ENCODE assay signal across 14 cellular contexts in the genomic region with DNA sequence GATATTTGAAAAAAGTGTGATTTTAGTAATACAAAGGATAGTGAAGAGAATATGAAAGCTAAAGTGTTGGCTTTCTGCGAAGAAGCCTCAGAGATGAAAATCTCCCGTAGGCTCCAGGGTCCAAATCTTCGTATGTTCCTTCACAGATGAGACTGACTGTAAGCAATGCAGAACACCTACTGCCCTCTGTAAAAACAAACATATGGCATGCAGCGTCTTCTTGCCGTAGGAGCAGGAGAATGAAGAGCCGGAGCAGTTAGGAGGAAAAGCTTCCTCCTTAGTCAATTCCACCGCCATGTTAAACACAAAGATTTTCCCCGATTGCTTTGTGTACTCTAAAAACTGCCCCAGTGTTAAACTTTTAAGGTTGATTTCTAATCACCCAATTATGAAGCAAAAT. TPM values are rescaled to one million over a fixed set of nuclear protein-coding genes. Genes with fewer than 3 reads are reported as not detected.
DNase-seq lines count a peak whose midpoint lies in the region; ATAC-seq and TF ChIP-seq lines count a peak whose summit lies in the region.
"Had no signal": no experiment of that assay in that cellular context is flagged by ENCODE, and none has a peak within 500 bp of the region (broad histone marks: within the 10 kb centered on the region; RNA-seq: fewer than 3 reads in every experiment).

No MANE protein-coding gene starts in this region.

- 76 to 94% methylated on average over 7 to 8 of the region's 8 CpGs for WGBS in gastroesophageal sphincter (ENCODE audit: low coverage in 1 of 2), 2 donors

- H3K36me3 ChIP-seq in RWPE2 (ENCODE audit: low read depth) (peaks cover 3% of the 10 kb centered on the region; the same call in 1 of the 2 replicates), gastroesophageal sphincter (peaks cover 0 to 3% of the 10 kb centered on the region in 2 donors)

- H3K4me1 ChIP-seq in RWPE2 (ENCODE audit: insufficient read depth, poor library complexity, severe bottlenecking) (peaks cover 30% of the 10 kb centered on the region), gastroesophageal sphincter (peaks cover 0 to 34% (median 0%) of the 10 kb centered on the region in 3 donors)

- TF ChIP-seq POLR2A in gastroesophageal sphincter (IDR thresholded peaks at IDR 0.05): no peak

- intact Hi-C loops in sciatic nerve (cut with DNase I) (no loop called here), Right ventricle myocardium inferior (cut with DNase I) (no loop called here)

- no peak for TF ChIP-seq CTCF in RWPE2 (IDR thresholded peaks at IDR 0.05; ENCODE audit: poor library complexity, severe bottlenecking)
- no peak for TF ChIP-seq CTCF in gastroesophageal sphincter (IDR thresholded peaks at IDR 0.05)

- no peak for TF ChIP-seq EP300 in gastroesophageal sphincter (IDR thresholded peaks at IDR 0.05)

- peak; percentile 29 for DNase-seq in H4 (ENCODE audit: low spot score)
- no peak for DNase-seq in RWPE2 (ENCODE audit: low spot score)
- no peak for DNase-seq in sciatic nerve (ENCODE audit: low spot score)
- no peak for DNase-seq in NCI-H146 (lab: John Stamatoyannopoulos, UW)
- no peak for DNase-seq in Right ventricle myocardium inferior (ENCODE audit: missing footprints)
- DNase-seq: activated CD4-positive, CD25-positive, alpha-beta regulatory T cell treated with anti-CD3 and anti-CD28 coated beads, Interleukin-2, amount 50 U/mL, for 72 hours; activated gamma-delta T cell treated with Interleukin-2 at 50 U/mL for 16 hours; CD4-positive, alpha-beta memory T cell; HCEC 1CT; midbrain; NCI-H345 had no signal

- H3K9me3 ChIP-seq in RWPE2 (ENCODE audit: severe bottlenecking): no peaks in the 10 kb centered on the region
- H3K9me3 ChIP-seq in gastroesophageal sphincter: no peaks in the 10 kb centered on the region

- H3K27ac ChIP-seq in RWPE2 (ENCODE audit: poor library complexity, severe bottlenecking): peak overlapping the region; percentile 29
- H3K27ac ChIP-seq in gastroesophageal sphincter: peak overlapping the region in 3 of 4 donors; percentile 3 to 51 (median 43)

- H3K27me3 ChIP-seq in RWPE2 (ENCODE audit: insufficient read depth, poor library complexity, severe bottlenecking) (no peaks in the 10 kb centered on the region), gastroesophageal sphincter (no peaks in the 10 kb centered on the region)

- H3K4me3 ChIP-seq in RWPE2 (ENCODE audit: severe bottlenecking): no peak overlapping the region
- H3K4me3 ChIP-seq in gastroesophageal sphincter: no peak overlapping the region

- ATAC-seq in RWPE2 (ENCODE audit: low read depth) (no peak), gastroesophageal sphincter (no peak), sciatic nerve (peak; percentile 51), HG03139 (IDR thresholded peaks at IDR 0.05; ENCODE audit: unreplicated experiment) (no peak), Right ventricle myocardium inferior (no peak), HG03108 (IDR thresholded peaks at IDR 0.05; ENCODE audit: unreplicated experiment) (no peak)

RNA-seq across cellular contexts. Expression of gene RWDD4, which starts 22.5 kb away (rescaled TPM):
- 21.4 and 32.3 TPM in 2 replicates for total RNA-seq in H4 (2014; rRNA removed; shearing (Covaris generic))
- 10 to 100 TPM; 29.6 to 43.0 (median 32.8) TPM for total RNA-seq in gastroesophageal sphincter
- 16.0 TPM for total RNA-seq in sciatic nerve
- total RNA-seq in Right ventricle myocardium inferior: 15.5 TPM

RNA-seq across cellular contexts. Expression of gene TRAPPC11, which starts 22.6 kb away (rescaled TPM):
- 21.3 and 48.7 TPM in 2 replicates for total RNA-seq in H4 (2014; rRNA removed; shearing (Covaris generic))
- total RNA-seq in gastroesophageal sphincter (10 to 100 TPM; 42.1 to 57.5 (median 54.7) TPM), sciatic nerve (41.8 TPM), Right ventricle myocardium inferior (17.8 TPM)
